Comparison of ENCODE assay signal across 1 cellular context in genomic region chr5:112694853-112695709, GRCh38.
TF ChIP-seq lines count a peak whose summit lies in the region.

No MANE protein-coding gene starts in this region.

TF ChIP-seq in GM23338, 12 proteins besides CTCF, POLR2A, EP300 and RAD21 (continued from another document):
- TF ChIP-seq, protein P1, sequence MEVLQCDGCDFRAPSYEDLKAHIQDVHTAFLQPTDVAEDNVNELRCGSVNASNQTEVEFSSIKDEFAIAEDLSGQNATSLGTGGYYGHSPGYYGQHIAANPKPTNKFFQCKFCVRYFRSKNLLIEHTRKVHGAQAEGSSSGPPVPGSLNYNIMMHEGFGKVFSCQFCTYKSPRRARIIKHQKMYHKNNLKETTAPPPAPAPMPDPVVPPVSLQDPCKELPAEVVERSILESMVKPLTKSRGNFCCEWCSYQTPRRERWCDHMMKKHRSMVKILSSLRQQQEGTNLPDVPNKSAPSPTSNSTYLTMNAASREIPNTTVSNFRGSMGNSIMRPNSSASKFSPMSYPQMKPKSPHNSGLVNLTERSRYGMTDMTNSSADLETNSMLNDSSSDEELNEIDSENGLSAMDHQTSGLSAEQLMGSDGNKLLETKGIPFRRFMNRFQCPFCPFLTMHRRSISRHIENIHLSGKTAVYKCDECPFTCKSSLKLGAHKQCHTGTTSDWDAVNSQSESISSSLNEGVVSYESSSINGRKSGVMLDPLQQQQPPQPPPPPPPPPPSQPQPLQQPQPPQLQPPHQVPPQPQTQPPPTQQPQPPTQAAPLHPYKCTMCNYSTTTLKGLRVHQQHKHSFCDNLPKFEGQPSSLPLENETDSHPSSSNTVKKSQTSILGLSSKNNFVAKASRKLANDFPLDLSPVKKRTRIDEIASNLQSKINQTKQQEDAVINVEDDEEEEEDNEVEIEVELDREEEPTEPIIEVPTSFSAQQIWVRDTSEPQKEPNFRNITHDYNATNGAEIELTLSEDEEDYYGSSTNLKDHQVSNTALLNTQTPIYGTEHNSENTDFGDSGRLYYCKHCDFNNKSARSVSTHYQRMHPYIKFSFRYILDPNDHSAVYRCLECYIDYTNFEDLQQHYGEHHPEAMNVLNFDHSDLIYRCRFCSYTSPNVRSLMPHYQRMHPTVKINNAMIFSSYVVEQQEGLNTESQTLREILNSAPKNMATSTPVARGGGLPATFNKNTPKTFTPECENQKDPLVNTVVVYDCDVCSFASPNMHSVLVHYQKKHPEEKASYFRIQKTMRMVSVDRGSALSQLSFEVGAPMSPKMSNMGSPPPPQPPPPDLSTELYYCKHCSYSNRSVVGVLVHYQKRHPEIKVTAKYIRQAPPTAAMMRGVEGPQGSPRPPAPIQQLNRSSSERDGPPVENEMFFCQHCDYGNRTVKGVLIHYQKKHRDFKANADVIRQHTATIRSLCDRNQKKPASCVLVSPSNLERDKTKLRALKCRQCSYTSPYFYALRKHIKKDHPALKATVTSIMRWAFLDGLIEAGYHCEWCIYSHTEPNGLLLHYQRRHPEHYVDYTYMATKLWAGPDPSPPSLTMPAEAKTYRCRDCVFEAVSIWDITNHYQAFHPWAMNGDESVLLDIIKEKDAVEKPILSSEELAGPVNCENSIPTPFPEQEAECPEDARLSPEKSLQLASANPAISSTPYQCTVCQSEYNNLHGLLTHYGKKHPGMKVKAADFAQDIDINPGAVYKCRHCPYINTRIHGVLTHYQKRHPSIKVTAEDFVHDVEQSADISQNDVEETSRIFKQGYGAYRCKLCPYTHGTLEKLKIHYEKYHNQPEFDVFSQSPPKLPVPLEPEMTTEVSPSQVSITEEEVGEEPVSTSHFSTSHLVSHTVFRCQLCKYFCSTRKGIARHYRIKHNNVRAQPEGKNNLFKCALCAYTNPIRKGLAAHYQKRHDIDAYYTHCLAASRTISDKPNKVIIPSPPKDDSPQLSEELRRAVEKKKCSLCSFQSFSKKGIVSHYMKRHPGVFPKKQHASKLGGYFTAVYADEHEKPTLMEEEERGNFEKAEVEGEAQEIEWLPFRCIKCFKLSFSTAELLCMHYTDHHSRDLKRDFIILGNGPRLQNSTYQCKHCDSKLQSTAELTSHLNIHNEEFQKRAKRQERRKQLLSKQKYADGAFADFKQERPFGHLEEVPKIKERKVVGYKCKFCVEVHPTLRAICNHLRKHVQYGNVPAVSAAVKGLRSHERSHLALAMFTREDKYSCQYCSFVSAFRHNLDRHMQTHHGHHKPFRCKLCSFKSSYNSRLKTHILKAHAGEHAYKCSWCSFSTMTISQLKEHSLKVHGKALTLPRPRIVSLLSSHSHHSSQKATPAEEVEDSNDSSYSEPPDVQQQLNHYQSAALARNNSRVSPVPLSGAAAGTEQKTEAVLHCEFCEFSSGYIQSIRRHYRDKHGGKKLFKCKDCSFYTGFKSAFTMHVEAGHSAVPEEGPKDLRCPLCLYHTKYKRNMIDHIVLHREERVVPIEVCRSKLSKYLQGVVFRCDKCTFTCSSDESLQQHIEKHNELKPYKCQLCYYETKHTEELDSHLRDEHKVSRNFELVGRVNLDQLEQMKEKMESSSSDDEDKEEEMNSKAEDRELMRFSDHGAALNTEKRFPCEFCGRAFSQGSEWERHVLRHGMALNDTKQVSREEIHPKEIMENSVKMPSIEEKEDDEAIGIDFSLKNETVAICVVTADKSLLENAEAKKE (CRISPR knock-in tag; IDR thresholded peaks at IDR 0.05), result no peak
- TF ChIP-seq, protein P2, sequence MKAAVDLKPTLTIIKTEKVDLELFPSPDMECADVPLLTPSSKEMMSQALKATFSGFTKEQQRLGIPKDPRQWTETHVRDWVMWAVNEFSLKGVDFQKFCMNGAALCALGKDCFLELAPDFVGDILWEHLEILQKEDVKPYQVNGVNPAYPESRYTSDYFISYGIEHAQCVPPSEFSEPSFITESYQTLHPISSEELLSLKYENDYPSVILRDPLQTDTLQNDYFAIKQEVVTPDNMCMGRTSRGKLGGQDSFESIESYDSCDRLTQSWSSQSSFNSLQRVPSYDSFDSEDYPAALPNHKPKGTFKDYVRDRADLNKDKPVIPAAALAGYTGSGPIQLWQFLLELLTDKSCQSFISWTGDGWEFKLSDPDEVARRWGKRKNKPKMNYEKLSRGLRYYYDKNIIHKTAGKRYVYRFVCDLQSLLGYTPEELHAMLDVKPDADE (IDR thresholded peaks at IDR 0.05), result no peak
- TF ChIP-seq NANOG (IDR thresholded peaks at IDR 0.05; ENCODE audit: borderline replicate concordance) (no peak), JUNB (IDR thresholded peaks at IDR 0.05; ENCODE audit: unreplicated experiment) (no peak), EZH2 (IDR thresholded peaks at IDR 0.05; ENCODE audit: low read depth, unreplicated experiment) (no peak), POLR2AphosphoS5 (IDR thresholded peaks at IDR 0.05; ENCODE audit: low read depth) (no peak), EZH2phosphoT487 (IDR thresholded peaks at IDR 0.05; ENCODE audit: unreplicated experiment) (no peak), STAT1 (IDR thresholded peaks at IDR 0.05; ENCODE audit: unreplicated experiment) (no peak), ZNF331 (CRISPR knock-in tag; IDR thresholded peaks at IDR 0.05; ENCODE audit: low read depth) (no peak), CREB1 (CRISPR knock-in tag; IDR thresholded peaks at IDR 0.05; ENCODE audit: low read depth) (no peak)
